Comparison of ENCODE assay signal across 6 cellular contexts in genomic region chr17:4858880-4859260, GRCh38. TPM values are rescaled to one million over a fixed set of nuclear protein-coding genes. Genes with fewer than 3 reads are reported as not detected.
DNase-seq lines count a peak whose midpoint lies in the region; ATAC-seq and TF ChIP-seq lines count a peak whose summit lies in the region.

No MANE protein-coding gene starts in this region.

- intact Hi-C loops in HCT116 (cut with micrococcal nuclease), result no loop called here

- no peak overlapping the region for H3K9ac ChIP-seq in HCT116 (ENCODE audit: low read length)

- H3K9me3 ChIP-seq in HCT116 (ENCODE audit: control insufficient read depth in 1 of 2, insufficient read depth in 1 of 2, low read depth in 1 of 2, low read length in 2 of 2) (no peaks in the 10 kb centered on the region), osteoblast (ENCODE audit: low read depth, low read length) (no peaks in the 10 kb centered on the region)

- POLR2A ChIA-PET in HCT116 (lab: Charles Lee), result no interaction called here

- no TSS peak for BruUV-seq in HCT116 (replicated peaks; lab: Mats Ljungman, UMichigan)

- H3K4me3 ChIP-seq in HCT116 (replicated peaks in 1 of 2; ENCODE audit: low read depth in 1 of 2, low read length in 2 of 2) (no peak overlapping the region), osteoblast (ENCODE audit: insufficient read depth, low read length) (no peak overlapping the region)

- H3K27ac ChIP-seq in HCT116 (ENCODE audit: low read depth, low read length), result peak overlapping the region; percentile 28; the same call in 1 of the 2 replicates
- peak overlapping the region; percentile 100 for H3K27ac ChIP-seq in epithelial cell of prostate
- no peak overlapping the region for H3K27ac ChIP-seq in osteoblast (ENCODE audit: low read depth, low read length)

- no peak for DNase-seq in HCT116 (ENCODE audit: low read depth, low spot score)
- no peak for DNase-seq in epithelial cell of prostate (ENCODE audit: low read depth, low spot score)
- DNase-seq in osteoblast (ENCODE audit: insufficient read length, low spot score, missing footprints), result peak; percentile 72
- DNase-seq in NCI-H2029 treated with DMSO at 0.1 percent for 48 hours (lab: John Stamatoyannopoulos, UW), result no peak
- DNase-seq in D341Med (ENCODE audit: low spot score), result no peak

- H3K4me1 ChIP-seq in HCT116 (ENCODE audit: control insufficient read depth in 1 of 2, insufficient read depth in 2 of 2, low read length in 2 of 2) (peaks cover 12 to 30% of the 10 kb centered on the region in 2 experiments; a peak in 3 of 4 replicates), osteoblast (ENCODE audit: insufficient read depth, low read length) (peaks cover 7% of the 10 kb centered on the region)

- no peak for TF ChIP-seq RAD21 in HCT116 (IDR thresholded peaks at IDR 0.05; ENCODE audit: low read depth)

- RAD21 ChIA-PET in HCT116 (lab: Charles Lee; ENCODE audit: low non-redundant PET in 1 of 2, low total read pairs in 2 of 2, uncharacterized antibody in 2 of 2, unreplicated experiment in 2 of 2), result interaction anchor here in 1 of 2 experiments (0.5 kb wide), 1 partner anchor 24 kb away, joined by 3 read pairs; no protein-coding TSS in a partner anchor

- TF ChIP-seq CTCF in HCT116 (IDR thresholded peaks at IDR 0.05 in 2 of 3, conservative IDR thresholded peaks at IDR 0.05 in 1 of 3; ENCODE audit: borderline replicate concordance in 1 of 3, insufficient read depth in 1 of 3, low read depth in 2 of 3, low read length in 2 of 3) (no peak), osteoblast (IDR thresholded peaks at IDR 0.05; ENCODE audit: extremely low read depth, low read depth, low read length) (no peak)

- peak overlapping the region; percentile 35 for H3K4me2 ChIP-seq in HCT116 (ENCODE audit: low read length)
- no peak overlapping the region for H3K4me2 ChIP-seq in osteoblast (ENCODE audit: insufficient read depth, low read length)

- ATAC-seq in HCT116, result peak; percentile 65
- no peak for ATAC-seq in GM19035 (IDR thresholded peaks at IDR 0.05; ENCODE audit: unreplicated experiment)

- H3K9me2 ChIP-seq in HCT116 (ENCODE audit: insufficient read depth), result no peaks in the 10 kb centered on the region

- H2AFZ ChIP-seq in HCT116 (ENCODE audit: low read depth, low read length, poor library complexity, severe bottlenecking) (no peak overlapping the region), osteoblast (ENCODE audit: low read length) (no peak overlapping the region)

- CTCF ChIA-PET in HCT116 (lab: Charles Lee), result no interaction called here

- H3K36me3 ChIP-seq in HCT116 (ENCODE audit: control insufficient read depth in 1 of 2, insufficient read depth in 2 of 2, low read length in 2 of 2) (no peaks in the 10 kb centered on the region), osteoblast (ENCODE audit: insufficient read depth, low read length) (peaks cover 5% of the 10 kb centered on the region)

- TF ChIP-seq POLR2A in HCT116 (IDR thresholded peaks at IDR 0.05; ENCODE audit: borderline replicate concordance, extremely low read depth, insufficient read depth, insufficient read length), result no peak

- H3K27me3 ChIP-seq in HCT116 (ENCODE audit: insufficient read depth, low read length) (no peaks in the 10 kb centered on the region), osteoblast (ENCODE audit: insufficient read depth, low read length) (no peaks in the 10 kb centered on the region)

- no peaks in the 10 kb centered on the region for H4K20me1 ChIP-seq in HCT116 (ENCODE audit: insufficient read depth)
- peaks cover 21% of the 10 kb centered on the region for H4K20me1 ChIP-seq in osteoblast (ENCODE audit: insufficient read depth, low read length)

- peaks cover 64% of the 10 kb centered on the region for H3K79me2 ChIP-seq in HCT116 (ENCODE audit: insufficient read depth, low read length)
- H3K79me2 ChIP-seq in osteoblast (ENCODE audit: insufficient read depth, low read length), result peaks cover 51% of the 10 kb centered on the region

TF ChIP-seq in HCT116, 20 proteins besides CTCF, POLR2A, EP300 and RAD21:
- TF ChIP-seq SIN3A (IDR thresholded peaks at IDR 0.05; ENCODE audit: low read depth) (no peak), JUND (IDR thresholded peaks at IDR 0.05) (no peak), MAX (IDR thresholded peaks at IDR 0.05) (no peak), EZH2 (IDR thresholded peaks at IDR 0.05) (no peak), EZH2phosphoT487 (IDR thresholded peaks at IDR 0.05; ENCODE audit: borderline replicate concordance) (no peak), ZFX (IDR thresholded peaks at IDR 0.05) (no peak), CEBPB (IDR thresholded peaks at IDR 0.05; ENCODE audit: low read depth) (no peak), SRF (IDR thresholded peaks at IDR 0.05; ENCODE audit: low read depth) (no peak), CBX3 (IDR thresholded peaks at IDR 0.05; ENCODE audit: low read depth) (no peak), FOSL1 (IDR thresholded peaks at IDR 0.05; ENCODE audit: low read depth) (no peak), EGR1 (IDR thresholded peaks at IDR 0.05; ENCODE audit: low read depth) (no peak), ELF1 (IDR thresholded peaks at IDR 0.05; ENCODE audit: borderline replicate concordance, low read depth) (no peak), TCF7L2 (IDR thresholded peaks at IDR 0.05; ENCODE audit: borderline replicate concordance, extremely low read depth, insufficient read depth, insufficient read length) (no peak), YY1 (IDR thresholded peaks at IDR 0.05; ENCODE audit: extremely low read depth, insufficient replicate concordance, low read depth, low read length) (no peak), SP1 (IDR thresholded peaks at IDR 0.05; ENCODE audit: low read depth) (no peak), POLR2AphosphoS5 (IDR thresholded peaks at IDR 0.05; ENCODE audit: low read depth, low read length) (no peak)
- TF ChIP-seq, protein P1, sequence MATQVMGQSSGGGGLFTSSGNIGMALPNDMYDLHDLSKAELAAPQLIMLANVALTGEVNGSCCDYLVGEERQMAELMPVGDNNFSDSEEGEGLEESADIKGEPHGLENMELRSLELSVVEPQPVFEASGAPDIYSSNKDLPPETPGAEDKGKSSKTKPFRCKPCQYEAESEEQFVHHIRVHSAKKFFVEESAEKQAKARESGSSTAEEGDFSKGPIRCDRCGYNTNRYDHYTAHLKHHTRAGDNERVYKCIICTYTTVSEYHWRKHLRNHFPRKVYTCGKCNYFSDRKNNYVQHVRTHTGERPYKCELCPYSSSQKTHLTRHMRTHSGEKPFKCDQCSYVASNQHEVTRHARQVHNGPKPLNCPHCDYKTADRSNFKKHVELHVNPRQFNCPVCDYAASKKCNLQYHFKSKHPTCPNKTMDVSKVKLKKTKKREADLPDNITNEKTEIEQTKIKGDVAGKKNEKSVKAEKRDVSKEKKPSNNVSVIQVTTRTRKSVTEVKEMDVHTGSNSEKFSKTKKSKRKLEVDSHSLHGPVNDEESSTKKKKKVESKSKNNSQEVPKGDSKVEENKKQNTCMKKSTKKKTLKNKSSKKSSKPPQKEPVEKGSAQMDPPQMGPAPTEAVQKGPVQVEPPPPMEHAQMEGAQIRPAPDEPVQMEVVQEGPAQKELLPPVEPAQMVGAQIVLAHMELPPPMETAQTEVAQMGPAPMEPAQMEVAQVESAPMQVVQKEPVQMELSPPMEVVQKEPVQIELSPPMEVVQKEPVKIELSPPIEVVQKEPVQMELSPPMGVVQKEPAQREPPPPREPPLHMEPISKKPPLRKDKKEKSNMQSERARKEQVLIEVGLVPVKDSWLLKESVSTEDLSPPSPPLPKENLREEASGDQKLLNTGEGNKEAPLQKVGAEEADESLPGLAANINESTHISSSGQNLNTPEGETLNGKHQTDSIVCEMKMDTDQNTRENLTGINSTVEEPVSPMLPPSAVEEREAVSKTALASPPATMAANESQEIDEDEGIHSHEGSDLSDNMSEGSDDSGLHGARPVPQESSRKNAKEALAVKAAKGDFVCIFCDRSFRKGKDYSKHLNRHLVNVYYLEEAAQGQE (IDR thresholded peaks at IDR 0.05; ENCODE audit: low read depth), result no peak
- TF ChIP-seq, protein P2, sequence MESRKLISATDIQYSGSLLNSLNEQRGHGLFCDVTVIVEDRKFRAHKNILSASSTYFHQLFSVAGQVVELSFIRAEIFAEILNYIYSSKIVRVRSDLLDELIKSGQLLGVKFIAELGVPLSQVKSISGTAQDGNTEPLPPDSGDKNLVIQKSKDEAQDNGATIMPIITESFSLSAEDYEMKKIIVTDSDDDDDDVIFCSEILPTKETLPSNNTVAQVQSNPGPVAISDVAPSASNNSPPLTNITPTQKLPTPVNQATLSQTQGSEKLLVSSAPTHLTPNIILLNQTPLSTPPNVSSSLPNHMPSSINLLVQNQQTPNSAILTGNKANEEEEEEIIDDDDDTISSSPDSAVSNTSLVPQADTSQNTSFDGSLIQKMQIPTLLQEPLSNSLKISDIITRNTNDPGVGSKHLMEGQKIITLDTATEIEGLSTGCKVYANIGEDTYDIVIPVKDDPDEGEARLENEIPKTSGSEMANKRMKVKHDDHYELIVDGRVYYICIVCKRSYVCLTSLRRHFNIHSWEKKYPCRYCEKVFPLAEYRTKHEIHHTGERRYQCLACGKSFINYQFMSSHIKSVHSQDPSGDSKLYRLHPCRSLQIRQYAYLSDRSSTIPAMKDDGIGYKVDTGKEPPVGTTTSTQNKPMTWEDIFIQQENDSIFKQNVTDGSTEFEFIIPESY (IDR thresholded peaks at IDR 0.05; ENCODE audit: extremely low read depth, insufficient replicate concordance, low read length), result no peak
- TF ChIP-seq, protein P3, sequence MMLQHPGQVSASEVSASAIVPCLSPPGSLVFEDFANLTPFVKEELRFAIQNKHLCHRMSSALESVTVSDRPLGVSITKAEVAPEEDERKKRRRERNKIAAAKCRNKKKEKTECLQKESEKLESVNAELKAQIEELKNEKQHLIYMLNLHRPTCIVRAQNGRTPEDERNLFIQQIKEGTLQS (IDR thresholded peaks at IDR 0.05), result no peak

RNA-seq across cellular contexts. Expression of gene MINK1, which starts 25.7 kb away (rescaled TPM):
- 85.2 TPM for total RNA-seq in HCT116 (2021; ENCODE audit: unreplicated experiment)
- polyA plus RNA-seq in HCT116 (2012), result 71.0 and 85.8 TPM in 2 replicates
- total RNA-seq in osteoblast, result 34.4 and 35.9 TPM in 2 replicates

RNA-seq across cellular contexts. Expression of gene C17orf107, which starts 40.5 kb away (rescaled TPM):
- 1.7 TPM for total RNA-seq in HCT116 (2021; ENCODE audit: unreplicated experiment)
- polyA plus RNA-seq in HCT116 (2012), result 0.45 and 0.47 TPM in 2 replicates
- 4.0 and 5.3 TPM in 2 replicates for total RNA-seq in osteoblast

RNA-seq across cellular contexts. Expression of gene CHRNE, which starts 44.0 kb away (rescaled TPM):
- 0.30 TPM for total RNA-seq in HCT116 (2021; ENCODE audit: unreplicated experiment)
- polyA plus RNA-seq in HCT116 (2012), result 0.30 and 0.36 TPM in 2 replicates
- total RNA-seq in osteoblast, result 1.4 and 1.8 TPM in 2 replicates

RNA-seq across cellular contexts. Expression of gene PLD2, which starts 51.9 kb away (rescaled TPM):
- total RNA-seq in HCT116 (2021; ENCODE audit: unreplicated experiment), result 47.7 TPM
- 39.8 and 42.3 TPM in 2 replicates for polyA plus RNA-seq in HCT116 (2012)
- 18.9 and 19.9 TPM in 2 replicates for total RNA-seq in osteoblast
